In the genomic region with DNA sequence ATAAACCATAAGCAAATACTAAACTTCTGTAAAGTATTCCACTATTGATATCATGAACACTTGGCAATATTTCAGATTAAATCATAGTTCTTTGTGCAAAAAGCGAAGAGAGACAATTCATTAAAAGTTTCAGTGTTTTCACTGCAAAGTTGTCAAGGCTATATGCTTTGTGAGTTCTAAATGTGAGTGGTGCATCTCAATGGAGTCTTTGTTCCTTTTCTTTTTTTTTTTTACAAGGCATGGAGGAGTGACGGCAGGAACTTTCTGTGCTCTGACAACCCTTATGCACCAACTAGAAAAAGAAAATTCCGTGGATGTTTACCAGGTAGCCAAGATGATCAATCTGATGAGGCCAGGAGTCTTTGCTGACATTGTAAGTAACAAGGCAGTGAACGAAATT, we compare ENCODE assay signal across 28 cellular contexts.
"Had no signal": no experiment of that assay in that cellular context is flagged by ENCODE, and none has a peak within 500 bp of the region (broad histone marks: within the 10 kb centered on the region; RNA-seq: fewer than 3 reads in every experiment).

No MANE protein-coding gene starts in this region.

- H3K4me3 ChIP-seq: colonic mucosa, esophagus squamous epithelium had no signal

- H3K27ac ChIP-seq: colonic mucosa, epithelial cell of prostate, esophagus squamous epithelium, WERI-Rb-1 had no signal

- H3K36me3 ChIP-seq: colonic mucosa, WERI-Rb-1 had no signal

- H3K27me3 ChIP-seq: colonic mucosa, esophagus squamous epithelium had no signal

- H3K27me3 Mint-ChIP-seq: activated B cell treated with CpG ODN at 0.5 μM for 24 hours; activated CD8-positive, alpha-beta T cell treated with anti-CD3 and anti-CD28 coated beads for 36 hours; activated naive CD8-positive, alpha-beta T cell; activated T-helper 17 cell treated with anti-CD3 and anti-CD28 coated beads, Interleukin-2, amount 50 U/mL, for 72 hours; T-helper 17 cell had no signal

- H3K4me1 Mint-ChIP-seq: activated T-helper 17 cell treated with anti-CD3 and anti-CD28 coated beads, Interleukin-2, amount 50 U/mL, for 72 hours; T-helper 17 cell had no signal

- ATAC-seq: activated CD4-positive, CD25-positive, alpha-beta regulatory T cell treated with anti-CD3 and anti-CD28 coated beads, Interleukin-2, amount 50 U/mL, for 24 hours; activated CD8-positive, alpha-beta T cell treated with anti-CD3 and anti-CD28 coated beads for 36 hours; activated T-cell treated with anti-CD3 and anti-CD28 coated beads, Interleukin-2, amount 50 U/mL, for 4 hours; activated T-helper 17 cell treated with anti-CD3 and anti-CD28 coated beads, Interleukin-2, amount 50 U/mL, for 72 hours; T-helper 17 cell had no signal

- H3K9me3 Mint-ChIP-seq: activated B cell treated with CpG ODN at 0.5 μM for 24 hours; activated T-cell treated with anti-CD3 and anti-CD28 coated beads, Interleukin-2, amount 50 U/mL, for 4 hours; activated T-helper 17 cell treated with anti-CD3 and anti-CD28 coated beads, Interleukin-2, amount 50 U/mL, for 72 hours; T-helper 2 cell treated with Interferon-gamma antibody and Interleukin-4, amounts not matched to agents 5 μg/mL and 100 μg/mL, for 36 hours had no signal

- H3K36me3 Mint-ChIP-seq: activated naive CD8-positive, alpha-beta T cell had no signal

- H3K9me3 ChIP-seq: colonic mucosa, esophagus squamous epithelium had no signal

- H3K4me3 Mint-ChIP-seq: activated B cell treated with CpG ODN at 0.5 μM for 24 hours; activated CD8-positive, alpha-beta T cell treated with anti-CD3 and anti-CD28 coated beads for 36 hours; activated naive CD8-positive, alpha-beta T cell; activated T-cell treated with anti-CD3 and anti-CD28 coated beads, Interleukin-2, amount 50 U/mL, for 4 hours; activated T-helper 17 cell treated with anti-CD3 and anti-CD28 coated beads, Interleukin-2, amount 50 U/mL, for 72 hours; T-helper 17 cell; T-helper 2 cell treated with Interferon-gamma antibody and Interleukin-4, amounts not matched to agents 5 μg/mL and 100 μg/mL, for 36 hours had no signal

- DNase-seq: activated B cell treated with CpG ODN at 0.5 μM for 24 hours; activated CD4-positive, alpha-beta T cell treated with anti-CD3 and anti-CD28 coated beads for 48 hours; activated CD4-positive, alpha-beta T cell treated with anti-CD3 and anti-CD28 coated beads, Interleukin-2, amount 50 U/mL, for 1 hour; activated CD4-positive, alpha-beta T cell treated with anti-CD3 and anti-CD28 coated beads, Interleukin-2, amount 50 U/mL, for 48 hours; activated CD8-positive, alpha-beta memory T cell treated with anti-CD3 and anti-CD28 coated beads for 24 hours; activated CD8-positive, alpha-beta T cell treated with anti-CD3 and anti-CD28 coated beads for 36 hours; activated effector memory CD4-positive, alpha-beta T cell treated with Interleukin-2 at 50 U/mL for 16 hours; activated gamma-delta T cell treated with Interleukin-2 at 50 U/mL for 16 hours; activated naive CD4-positive, alpha-beta T cell treated with anti-CD3 and anti-CD28 coated beads, Interleukin-2, amount 50 U/mL, for 16 hours; activated naive CD4-positive, alpha-beta T cell treated with Interleukin-2 at 50 U/mL for 16 hours; activated T-cell treated with anti-CD3 and anti-CD28 coated beads, Interleukin-2, amount 50 U/mL, for 4 hours; amniotic stem cell; anterior cingulate cortex; central memory CD4-positive, alpha-beta T cell; cerebellar nuclear complex; colonic mucosa; effector CD8-positive, alpha-beta T cell; esophagus squamous epithelium; head of caudate nucleus; T-helper 1 cell; T-helper 17 cell; T1000; WERI-Rb-1 had no signal

- H3K4me1 ChIP-seq: colonic mucosa, esophagus squamous epithelium had no signal

- H3K27ac Mint-ChIP-seq: activated B cell treated with CpG ODN at 0.5 μM for 24 hours; activated CD8-positive, alpha-beta T cell treated with anti-CD3 and anti-CD28 coated beads for 36 hours; activated naive CD8-positive, alpha-beta T cell; activated T-helper 17 cell treated with anti-CD3 and anti-CD28 coated beads, Interleukin-2, amount 50 U/mL, for 72 hours; T-helper 17 cell; T-helper 2 cell treated with Interferon-gamma antibody and Interleukin-4, amounts not matched to agents 5 μg/mL and 100 μg/mL, for 36 hours had no signal
